In the genomic region with DNA sequence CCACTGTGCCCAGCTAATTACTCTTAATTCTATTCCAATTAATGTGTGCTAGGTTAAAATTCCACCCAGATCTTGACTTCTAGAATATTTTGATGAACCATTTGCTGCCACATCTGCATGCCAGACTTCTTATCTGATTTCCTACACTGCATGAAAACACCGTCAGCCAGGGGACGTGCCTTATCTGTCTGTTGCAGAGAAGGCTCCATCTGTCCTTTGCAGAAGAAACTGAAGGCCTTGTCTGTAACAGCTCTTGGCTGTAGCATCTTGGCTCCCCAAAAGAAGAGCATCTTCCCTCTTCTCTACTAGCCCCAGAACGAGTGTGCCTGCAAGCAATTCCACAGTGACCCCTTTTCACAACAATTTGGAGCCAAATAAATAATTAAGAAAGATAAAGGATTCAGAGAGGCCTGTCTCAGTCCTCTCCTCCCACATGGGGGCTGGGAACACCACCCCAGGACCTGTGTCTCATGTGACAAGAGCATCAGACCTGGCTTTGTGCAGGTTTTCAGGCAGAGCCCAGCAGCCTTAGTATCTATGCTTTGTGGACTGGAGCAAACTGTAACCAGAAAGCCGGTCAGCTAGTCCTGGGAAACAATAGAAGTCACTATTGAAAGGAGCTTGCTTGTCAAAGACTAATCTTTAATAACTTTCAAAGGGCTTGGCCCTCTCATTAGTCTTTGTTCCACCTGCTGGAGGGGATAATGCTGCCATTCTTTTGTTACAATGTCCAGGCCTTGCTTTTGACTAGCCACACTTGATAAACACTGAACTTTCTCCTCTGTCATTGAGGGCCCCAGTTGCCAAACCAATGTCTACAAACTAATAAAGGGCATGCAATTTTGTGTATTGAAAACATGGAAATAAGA, we compare ENCODE assay signal across 1 cellular context.
TF ChIP-seq lines count a peak whose summit lies in the region.

No MANE protein-coding gene starts in this region.

TF ChIP-seq in IMR-90, 13 proteins besides CTCF, POLR2A, EP300 and RAD21:
- TF ChIP-seq ELK1 (IDR thresholded peaks at IDR 0.05; ENCODE audit: borderline replicate concordance, low read depth, low read length) = no peak
- TF ChIP-seq CEBPB (IDR thresholded peaks at IDR 0.05; ENCODE audit: low read depth, low read length) = no peak
- TF ChIP-seq MXI1 (IDR thresholded peaks at IDR 0.05; ENCODE audit: borderline replicate concordance, low read depth, low read length) = no peak
- no peak for TF ChIP-seq NFE2L2 (IDR thresholded peaks at IDR 0.05; ENCODE audit: low read depth, low read length)
- TF ChIP-seq RFX5 (IDR thresholded peaks at IDR 0.05; ENCODE audit: low read depth, low read length) = no peak
- TF ChIP-seq MAZ (IDR thresholded peaks at IDR 0.05; ENCODE audit: borderline replicate concordance, low read depth, low read length) = no peak
- no peak for TF ChIP-seq SMC3 (IDR thresholded peaks at IDR 0.05; ENCODE audit: low read depth, low read length)
- no peak for TF ChIP-seq BHLHE40 (IDR thresholded peaks at IDR 0.05; ENCODE audit: low read depth, low read length)
- TF ChIP-seq, protein P1, sequence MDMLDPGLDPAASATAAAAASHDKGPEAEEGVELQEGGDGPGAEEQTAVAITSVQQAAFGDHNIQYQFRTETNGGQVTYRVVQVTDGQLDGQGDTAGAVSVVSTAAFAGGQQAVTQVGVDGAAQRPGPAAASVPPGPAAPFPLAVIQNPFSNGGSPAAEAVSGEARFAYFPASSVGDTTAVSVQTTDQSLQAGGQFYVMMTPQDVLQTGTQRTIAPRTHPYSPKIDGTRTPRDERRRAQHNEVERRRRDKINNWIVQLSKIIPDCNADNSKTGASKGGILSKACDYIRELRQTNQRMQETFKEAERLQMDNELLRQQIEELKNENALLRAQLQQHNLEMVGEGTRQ (IDR thresholded peaks at IDR 0.05; ENCODE audit: low read depth, low read length) = no peak
- no peak for TF ChIP-seq CHD1 (IDR thresholded peaks at IDR 0.05; ENCODE audit: low read depth, low read length)
- no peak for TF ChIP-seq RCOR1 (IDR thresholded peaks at IDR 0.05; ENCODE audit: insufficient replicate concordance, low read length)
- no peak for TF ChIP-seq FOS (IDR thresholded peaks at IDR 0.05; ENCODE audit: low read depth, low read length)
- TF ChIP-seq MAFK (IDR thresholded peaks at IDR 0.05; ENCODE audit: low read depth, low read length) = no peak
